Comparison of ENCODE assay signal across 1 cellular context in genomic region chr1:108045370-108045950, GRCh38.
A peak's percentile ranks its signal among the peaks of the same experiment; 100 is the strongest.
TF ChIP-seq lines count a peak whose summit lies in the region.

No MANE protein-coding gene starts in this region.

TF ChIP-seq in HEK293, 187 proteins besides CTCF, POLR2A, EP300 and RAD21 (continued from another document):
- no peak for TF ChIP-seq ZNF324 (tag by site-specific recombination; IDR thresholded peaks at IDR 0.05)
- no peak for TF ChIP-seq ZNF791 (tag by site-specific recombination; IDR thresholded peaks at IDR 0.05)
- TF ChIP-seq, protein P1, sequence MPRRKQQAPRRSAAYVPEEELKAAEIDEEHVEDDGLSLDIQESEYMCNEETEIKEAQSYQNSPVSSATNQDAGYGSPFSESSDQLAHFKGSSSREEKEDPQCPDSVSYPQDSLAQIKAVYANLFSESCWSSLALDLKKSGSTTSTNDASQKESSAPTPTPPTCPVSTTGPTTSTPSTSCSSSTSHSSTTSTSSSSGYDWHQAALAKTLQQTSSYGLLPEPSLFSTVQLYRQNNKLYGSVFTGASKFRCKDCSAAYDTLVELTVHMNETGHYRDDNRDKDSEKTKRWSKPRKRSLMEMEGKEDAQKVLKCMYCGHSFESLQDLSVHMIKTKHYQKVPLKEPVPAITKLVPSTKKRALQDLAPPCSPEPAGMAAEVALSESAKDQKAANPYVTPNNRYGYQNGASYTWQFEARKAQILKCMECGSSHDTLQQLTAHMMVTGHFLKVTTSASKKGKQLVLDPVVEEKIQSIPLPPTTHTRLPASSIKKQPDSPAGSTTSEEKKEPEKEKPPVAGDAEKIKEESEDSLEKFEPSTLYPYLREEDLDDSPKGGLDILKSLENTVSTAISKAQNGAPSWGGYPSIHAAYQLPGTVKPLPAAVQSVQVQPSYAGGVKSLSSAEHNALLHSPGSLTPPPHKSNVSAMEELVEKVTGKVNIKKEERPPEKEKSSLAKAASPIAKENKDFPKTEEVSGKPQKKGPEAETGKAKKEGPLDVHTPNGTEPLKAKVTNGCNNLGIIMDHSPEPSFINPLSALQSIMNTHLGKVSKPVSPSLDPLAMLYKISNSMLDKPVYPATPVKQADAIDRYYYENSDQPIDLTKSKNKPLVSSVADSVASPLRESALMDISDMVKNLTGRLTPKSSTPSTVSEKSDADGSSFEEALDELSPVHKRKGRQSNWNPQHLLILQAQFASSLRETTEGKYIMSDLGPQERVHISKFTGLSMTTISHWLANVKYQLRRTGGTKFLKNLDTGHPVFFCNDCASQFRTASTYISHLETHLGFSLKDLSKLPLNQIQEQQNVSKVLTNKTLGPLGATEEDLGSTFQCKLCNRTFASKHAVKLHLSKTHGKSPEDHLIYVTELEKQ (tag by site-specific recombination; IDR thresholded peaks at IDR 0.05; ENCODE audit: borderline replicate concordance), result no peak
- TF ChIP-seq, protein P2, sequence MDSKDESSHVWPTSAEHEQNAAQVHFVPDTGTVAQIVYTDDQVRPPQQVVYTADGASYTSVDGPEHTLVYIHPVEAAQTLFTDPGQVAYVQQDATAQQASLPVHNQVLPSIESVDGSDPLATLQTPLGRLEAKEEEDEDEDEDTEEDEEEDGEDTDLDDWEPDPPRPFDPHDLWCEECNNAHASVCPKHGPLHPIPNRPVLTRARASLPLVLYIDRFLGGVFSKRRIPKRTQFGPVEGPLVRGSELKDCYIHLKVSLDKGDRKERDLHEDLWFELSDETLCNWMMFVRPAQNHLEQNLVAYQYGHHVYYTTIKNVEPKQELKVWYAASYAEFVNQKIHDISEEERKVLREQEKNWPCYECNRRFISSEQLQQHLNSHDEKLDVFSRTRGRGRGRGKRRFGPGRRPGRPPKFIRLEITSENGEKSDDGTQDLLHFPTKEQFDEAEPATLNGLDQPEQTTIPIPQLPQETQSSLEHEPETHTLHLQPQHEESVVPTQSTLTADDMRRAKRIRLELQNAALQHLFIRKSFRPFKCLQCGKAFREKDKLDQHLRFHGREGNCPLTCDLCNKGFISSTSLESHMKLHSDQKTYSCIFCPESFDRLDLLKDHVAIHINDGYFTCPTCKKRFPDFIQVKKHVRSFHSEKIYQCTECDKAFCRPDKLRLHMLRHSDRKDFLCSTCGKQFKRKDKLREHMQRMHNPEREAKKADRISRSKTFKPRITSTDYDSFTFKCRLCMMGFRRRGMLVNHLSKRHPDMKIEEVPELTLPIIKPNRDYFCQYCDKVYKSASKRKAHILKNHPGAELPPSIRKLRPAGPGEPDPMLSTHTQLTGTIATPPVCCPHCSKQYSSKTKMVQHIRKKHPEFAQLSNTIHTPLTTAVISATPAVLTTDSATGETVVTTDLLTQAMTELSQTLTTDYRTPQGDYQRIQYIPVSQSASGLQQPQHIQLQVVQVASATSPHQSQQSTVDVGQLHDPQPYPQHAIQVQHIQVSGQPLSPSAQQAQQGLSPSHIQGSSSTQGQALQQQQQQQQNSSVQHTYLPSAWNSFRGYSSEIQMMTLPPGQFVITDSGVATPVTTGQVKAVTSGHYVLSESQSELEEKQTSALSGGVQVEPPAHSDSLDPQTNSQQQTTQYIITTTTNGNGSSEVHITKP (tag by site-specific recombination; IDR thresholded peaks at IDR 0.05), result peak; percentile 68
- peak; percentile 62 for TF ChIP-seq FEZF1 (tag by site-specific recombination; IDR thresholded peaks at IDR 0.05)
- no peak for TF ChIP-seq GLI2 (tag by site-specific recombination; IDR thresholded peaks at IDR 0.05; ENCODE audit: borderline replicate concordance, low read depth)
- no peak for TF ChIP-seq REPIN1 (tag by site-specific recombination; IDR thresholded peaks at IDR 0.05; ENCODE audit: low read depth)
- peak; percentile 28; the same call in 1 of the 2 replicates for TF ChIP-seq ZBTB20 (tag by site-specific recombination; IDR thresholded peaks at IDR 0.05)
- TF ChIP-seq, protein P3, sequence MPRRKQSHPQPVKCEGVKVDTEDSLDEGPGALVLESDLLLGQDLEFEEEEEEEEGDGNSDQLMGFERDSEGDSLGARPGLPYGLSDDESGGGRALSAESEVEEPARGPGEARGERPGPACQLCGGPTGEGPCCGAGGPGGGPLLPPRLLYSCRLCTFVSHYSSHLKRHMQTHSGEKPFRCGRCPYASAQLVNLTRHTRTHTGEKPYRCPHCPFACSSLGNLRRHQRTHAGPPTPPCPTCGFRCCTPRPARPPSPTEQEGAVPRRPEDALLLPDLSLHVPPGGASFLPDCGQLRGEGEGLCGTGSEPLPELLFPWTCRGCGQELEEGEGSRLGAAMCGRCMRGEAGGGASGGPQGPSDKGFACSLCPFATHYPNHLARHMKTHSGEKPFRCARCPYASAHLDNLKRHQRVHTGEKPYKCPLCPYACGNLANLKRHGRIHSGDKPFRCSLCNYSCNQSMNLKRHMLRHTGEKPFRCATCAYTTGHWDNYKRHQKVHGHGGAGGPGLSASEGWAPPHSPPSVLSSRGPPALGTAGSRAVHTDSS (tag by site-specific recombination; IDR thresholded peaks at IDR 0.05), result 0 out of 2 replicates have a peak, but pooled peaks have one; percentile 30
- no peak for TF ChIP-seq ZNF518A (tag by site-specific recombination; conservative IDR thresholded peaks at IDR 0.05; ENCODE audit: low read depth)
- TF ChIP-seq, protein P4, sequence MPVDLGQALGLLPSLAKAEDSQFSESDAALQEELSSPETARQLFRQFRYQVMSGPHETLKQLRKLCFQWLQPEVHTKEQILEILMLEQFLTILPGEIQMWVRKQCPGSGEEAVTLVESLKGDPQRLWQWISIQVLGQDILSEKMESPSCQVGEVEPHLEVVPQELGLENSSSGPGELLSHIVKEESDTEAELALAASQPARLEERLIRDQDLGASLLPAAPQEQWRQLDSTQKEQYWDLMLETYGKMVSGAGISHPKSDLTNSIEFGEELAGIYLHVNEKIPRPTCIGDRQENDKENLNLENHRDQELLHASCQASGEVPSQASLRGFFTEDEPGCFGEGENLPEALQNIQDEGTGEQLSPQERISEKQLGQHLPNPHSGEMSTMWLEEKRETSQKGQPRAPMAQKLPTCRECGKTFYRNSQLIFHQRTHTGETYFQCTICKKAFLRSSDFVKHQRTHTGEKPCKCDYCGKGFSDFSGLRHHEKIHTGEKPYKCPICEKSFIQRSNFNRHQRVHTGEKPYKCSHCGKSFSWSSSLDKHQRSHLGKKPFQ (tag by site-specific recombination; IDR thresholded peaks at IDR 0.05), result peak; percentile 71
- peak; percentile 68 for TF ChIP-seq ZNF843 (tag by site-specific recombination; IDR thresholded peaks at IDR 0.05)
- TF ChIP-seq ZBTB48 (tag by site-specific recombination; IDR thresholded peaks at IDR 0.05), result no peak
- TF ChIP-seq ZNF10 (tag by site-specific recombination; IDR thresholded peaks at IDR 0.05), result no peak
- no peak for TF ChIP-seq ZNF488 (tag by site-specific recombination; IDR thresholded peaks at IDR 0.05)
- no peak for TF ChIP-seq ZNF214 (tag by site-specific recombination; IDR thresholded peaks at IDR 0.05; ENCODE audit: borderline replicate concordance)
- 0 out of 2 replicates have a peak, but pooled peaks have one; percentile 19 for TF ChIP-seq KLF1 (tag by site-specific recombination; IDR thresholded peaks at IDR 0.05)
- TF ChIP-seq, protein P5, sequence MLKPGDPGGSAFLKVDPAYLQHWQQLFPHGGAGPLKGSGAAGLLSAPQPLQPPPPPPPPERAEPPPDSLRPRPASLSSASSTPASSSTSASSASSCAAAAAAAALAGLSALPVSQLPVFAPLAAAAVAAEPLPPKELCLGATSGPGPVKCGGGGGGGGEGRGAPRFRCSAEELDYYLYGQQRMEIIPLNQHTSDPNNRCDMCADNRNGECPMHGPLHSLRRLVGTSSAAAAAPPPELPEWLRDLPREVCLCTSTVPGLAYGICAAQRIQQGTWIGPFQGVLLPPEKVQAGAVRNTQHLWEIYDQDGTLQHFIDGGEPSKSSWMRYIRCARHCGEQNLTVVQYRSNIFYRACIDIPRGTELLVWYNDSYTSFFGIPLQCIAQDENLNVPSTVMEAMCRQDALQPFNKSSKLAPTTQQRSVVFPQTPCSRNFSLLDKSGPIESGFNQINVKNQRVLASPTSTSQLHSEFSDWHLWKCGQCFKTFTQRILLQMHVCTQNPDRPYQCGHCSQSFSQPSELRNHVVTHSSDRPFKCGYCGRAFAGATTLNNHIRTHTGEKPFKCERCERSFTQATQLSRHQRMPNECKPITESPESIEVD (tag by site-specific recombination; IDR thresholded peaks at IDR 0.05), result no peak
- peak; percentile 49; the same call in 1 of the 2 replicates for TF ChIP-seq ZSCAN30 (tag by site-specific recombination; IDR thresholded peaks at IDR 0.05)
- TF ChIP-seq ZSCAN16 (tag by site-specific recombination; IDR thresholded peaks at IDR 0.05), result no peak
- TF ChIP-seq ZNF19 (tag by site-specific recombination; IDR thresholded peaks at IDR 0.05; ENCODE audit: low read depth), result no peak
- TF ChIP-seq ZSCAN5A (tag by site-specific recombination; IDR thresholded peaks at IDR 0.05), result no peak
- TF ChIP-seq ZSCAN18 (tag by site-specific recombination; IDR thresholded peaks at IDR 0.05), result no peak
- TF ChIP-seq, protein P6, sequence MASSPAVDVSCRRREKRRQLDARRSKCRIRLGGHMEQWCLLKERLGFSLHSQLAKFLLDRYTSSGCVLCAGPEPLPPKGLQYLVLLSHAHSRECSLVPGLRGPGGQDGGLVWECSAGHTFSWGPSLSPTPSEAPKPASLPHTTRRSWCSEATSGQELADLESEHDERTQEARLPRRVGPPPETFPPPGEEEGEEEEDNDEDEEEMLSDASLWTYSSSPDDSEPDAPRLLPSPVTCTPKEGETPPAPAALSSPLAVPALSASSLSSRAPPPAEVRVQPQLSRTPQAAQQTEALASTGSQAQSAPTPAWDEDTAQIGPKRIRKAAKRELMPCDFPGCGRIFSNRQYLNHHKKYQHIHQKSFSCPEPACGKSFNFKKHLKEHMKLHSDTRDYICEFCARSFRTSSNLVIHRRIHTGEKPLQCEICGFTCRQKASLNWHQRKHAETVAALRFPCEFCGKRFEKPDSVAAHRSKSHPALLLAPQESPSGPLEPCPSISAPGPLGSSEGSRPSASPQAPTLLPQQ (tag by site-specific recombination; IDR thresholded peaks at IDR 0.05), result 0 out of 2 replicates have a peak, but pooled peaks have one; percentile 15
- TF ChIP-seq TRIM28 (IDR thresholded peaks at IDR 0.05; ENCODE audit: borderline replicate concordance, low read length), result peak; percentile 63; the same call in 1 of the 2 replicates
